In the genomic region with DNA sequence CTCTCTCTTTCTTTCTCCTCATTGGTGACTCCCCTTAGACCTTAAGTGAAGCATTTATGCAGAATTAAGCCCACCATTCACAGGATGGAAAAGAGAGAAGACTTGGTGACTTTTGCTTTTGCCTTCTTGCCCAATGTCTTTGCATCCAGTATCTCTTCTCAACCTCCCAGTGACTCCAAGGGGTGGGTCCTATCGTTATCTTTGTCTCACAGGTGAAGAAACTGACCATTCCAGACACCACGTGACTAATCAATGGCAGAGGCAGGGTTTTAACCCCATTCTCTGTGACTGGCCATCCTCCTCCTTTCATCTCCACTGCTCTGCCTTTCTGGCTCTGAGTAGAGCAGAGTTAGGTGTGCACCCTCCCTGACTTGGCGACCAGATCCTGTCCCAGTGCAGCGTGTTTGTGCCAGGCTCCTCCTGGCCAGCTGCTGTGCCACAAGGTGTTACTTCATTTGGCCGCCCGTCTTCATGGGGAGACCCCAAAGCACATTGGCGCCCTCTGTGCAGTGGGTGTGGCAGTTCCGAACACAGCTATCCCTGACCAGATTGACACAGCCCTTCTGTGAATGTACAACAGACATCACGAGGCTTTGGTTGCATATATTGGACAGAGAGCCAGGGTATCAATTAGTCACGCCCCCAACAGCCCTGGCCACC, we compare ENCODE assay signal across 23 cellular contexts.
"Had no signal": no experiment of that assay in that cellular context is flagged by ENCODE, and none has a peak within 500 bp of the region (broad histone marks: within the 10 kb centered on the region; RNA-seq: fewer than 3 reads in every experiment).

No MANE protein-coding gene starts in this region.

- H3K27me3 ChIP-seq: gastrocnemius medialis, ovary, tibial nerve, upper lobe of left lung had no signal

- H3K9me3 ChIP-seq: lower lobe of right lung, ovary had no signal

- H3K4me3 ChIP-seq: dorsolateral prefrontal cortex, gastrocnemius medialis, lower lobe of right lung, ovary, psoas muscle, skin epidermis, thoracic aorta, tibial nerve, upper lobe of left lung had no signal

- ATAC-seq: esophagus mucosa; gastrocnemius medialis; lower lobe of right lung; naive thymus-derived CD8-positive, alpha-beta T cell; psoas muscle; right cardiac atrium; stimulated activated naive B cell treated with anti-CD40 and anti-IgM and Interleukin-4, amounts not matched to agents 10 μg/mL and 1 μg/mL and 100 μg/mL, for 72 hours had no signal

- H3K4me1 ChIP-seq: psoas muscle had no signal

- H3K36me3 ChIP-seq: gastrocnemius medialis, lower lobe of right lung, ovary, thoracic aorta, tibial nerve, upper lobe of left lung had no signal

- FAIRE-seq: keratinocyte, urothelium cell line had no signal

- H3K27ac ChIP-seq: dorsolateral prefrontal cortex, gastrocnemius medialis, lower lobe of right lung, ovary, psoas muscle, skin epidermis, thoracic aorta, tibial nerve, upper lobe of left lung had no signal

- DNase-seq: dorsolateral prefrontal cortex; effector CD4-positive, alpha-beta T cell; foreskin fibroblast; gastrocnemius medialis; head of caudate nucleus; lower lobe of right lung; naive thymus-derived CD8-positive, alpha-beta T cell; nephron progenitor cell; occipital lobe; posterior cingulate gyrus; psoas muscle; right cardiac atrium; stimulated activated CD4-positive, alpha-beta T cell treated with anti-CD3 and anti-CD28 coated beads, Interleukin-15, amount 100 ng/mL, for 24 hours; stimulated activated CD4-positive, alpha-beta T cell treated with anti-CD3 and anti-CD28 coated beads, Interleukin-2, amount 100 ng/mL, for 48 hours; stimulated activated naive B cell treated with anti-CD40 and anti-IgM and Interleukin-4, amounts not matched to agents 10 μg/mL and 1 μg/mL and 100 μg/mL, for 72 hours; upper lobe of left lung had no signal
